ENCODE assay signal across 1 cellular context in genomic region chr2:189702071-189702470, GRCh38.
TF ChIP-seq lines count a peak whose summit lies in the region.

No MANE protein-coding gene starts in this region.

TF ChIP-seq in H1, 55 proteins besides CTCF, POLR2A, EP300 and RAD21:
- TF ChIP-seq GABPA (IDR thresholded peaks at IDR 0.05; ENCODE audit: borderline replicate concordance, insufficient read depth, low read length) (no peak), YY1 (IDR thresholded peaks at IDR 0.05; ENCODE audit: low read depth, low read length) (peak; percentile 52; the same call in 1 of the 2 replicates)
